Comparison of ENCODE assay signal across 8 cellular contexts in genomic region chr3:184298759-184299487, GRCh38. TPM values are rescaled to one million over a fixed set of nuclear protein-coding genes. Genes with fewer than 3 reads are reported as not detected.
DNase-seq lines count a peak whose midpoint lies in the region; ATAC-seq and TF ChIP-seq lines count a peak whose summit lies in the region.

TSS of gene PSMD2 (plus strand) at chr3:184299241. CDS start at chr3:184299267, 26 bp downstream.

- H3K4me1 ChIP-seq in PC-9 (replicated peaks; ENCODE audit: insufficient read depth) = peaks cover 15% of the 10 kb centered on the region

- in situ Hi-C loops in KBM-7 (cut with MboI; ENCODE audit: low pct_unique_long_range_greater_than_20kb, low sequenced_read_pairs) = loop anchor here (25.0 kb wide), 1 partner anchor 412 kb away; the partner anchor contains the start of gene PARL

- H2AFZ ChIP-seq in PC-9 = peak within 1 kb of the TSS; percentile 97

- intact Hi-C loops in PC-9 (cut with micrococcal nuclease; ENCODE audit: unreplicated experiment) = loop anchor here (1.0 to 2.0 kb wide), 7 partner anchors 15 to 246 kb away; partner anchors contain the start of genes AP2M1, CAMK2N2, EEF1AKMT4 and EIF4G1

- peaks cover 49% of the 10 kb centered on the region; the same call in 1 of the 2 replicates for H3F3A ChIP-seq in PC-9 (ENCODE audit: insufficient read depth, low read depth)

- TF ChIP-seq CTCF in PC-9 (conservative IDR thresholded peaks at IDR 0.05) (no peak), epithelial cell of proximal tubule (conservative IDR thresholded peaks at IDR 0.05; ENCODE audit: low read depth, low read length) (no peak)

- peak; percentile 95 for ATAC-seq in GM21723 (IDR thresholded peaks at IDR 0.05; ENCODE audit: unreplicated experiment)

- H3K27me3 ChIP-seq in PC-9 (ENCODE audit: insufficient read depth, low read depth) = no peaks in the 10 kb centered on the region

- no peaks in the 10 kb centered on the region for H3K9me2 ChIP-seq in PC-9 (ENCODE audit: insufficient read depth)

- H3K79me2 ChIP-seq in PC-9 (ENCODE audit: low read depth) = peaks cover 48% of the 10 kb centered on the region

- peak within 1 kb of the TSS; percentile 96 for H3K4me2 ChIP-seq in PC-9

- CTCF ChIA-PET in PC-9 (lab: Charles Lee) = no interaction called here

- BruUV-seq in PC-9 (replicated peaks; lab: Mats Ljungman, UMichigan) = no TSS peak

- H3K9me3 ChIP-seq in PC-9 (ENCODE audit: insufficient read depth, low read depth) = no peaks in the 10 kb centered on the region

- DNase-seq in DMS53 (lab: John Stamatoyannopoulos, UW) = peak; percentile 98
- peak; percentile 92 for DNase-seq in KBM-7
- peak; percentile 92 to 99 for DNase-seq in PC-9
- peak; percentile 98 for DNase-seq in activated T-cell treated with anti-CD3 and anti-CD28 coated beads, Interleukin-2, amount 50 U/mL, for 1 hour
- no peak for DNase-seq in epithelial cell of proximal tubule (ENCODE audit: low read depth)
- DNase-seq in mucosa of gallbladder (ENCODE audit: low spot score) = peak; percentile 97
- DNase-seq in stimulated activated CD8-positive, alpha-beta memory T cell treated with anti-CD3 and anti-CD28 coated beads, Interleukin-4, amount 100 ng/mL, for 24 hours (ENCODE audit: low read depth) = peak; percentile 97

- POLR2A ChIA-PET in PC-9 (lab: Charles Lee; ENCODE audit: unreplicated experiment) = interaction anchor here (0.6 to 0.7 kb wide), 2 partner anchors 59 to 73 kb away, joined by 3 to 4 read pairs; no protein-coding TSS in a partner anchor

- H4K20me1 ChIP-seq in PC-9 (ENCODE audit: insufficient read depth) = peaks cover 37% of the 10 kb centered on the region

- H3K27ac ChIP-seq in PC-9 = peak within 1 kb of the TSS; percentile 57

- peaks cover 37% of the 10 kb centered on the region for H3K36me3 ChIP-seq in PC-9 (ENCODE audit: low read depth)

- peak within 1 kb of the TSS; percentile 100 for H3K4me3 ChIP-seq in PC-9
- peak within 1 kb of the TSS; percentile 98 for H3K4me3 ChIP-seq in epithelial cell of proximal tubule (ENCODE audit: low read depth, low read length)

RNA-seq across cellular contexts. Expression of gene PSMD2, which starts in this region (rescaled TPM):
- total RNA-seq in PC-9 (2021) = 521 and 788 TPM in 2 replicates
- 506 and 1,067 TPM in 2 replicates for total RNA-seq in epithelial cell of proximal tubule
- total RNA-seq in mucosa of gallbladder = 174 TPM
